10 cellular contexts compared by ENCODE assay signal in the genomic region with DNA sequence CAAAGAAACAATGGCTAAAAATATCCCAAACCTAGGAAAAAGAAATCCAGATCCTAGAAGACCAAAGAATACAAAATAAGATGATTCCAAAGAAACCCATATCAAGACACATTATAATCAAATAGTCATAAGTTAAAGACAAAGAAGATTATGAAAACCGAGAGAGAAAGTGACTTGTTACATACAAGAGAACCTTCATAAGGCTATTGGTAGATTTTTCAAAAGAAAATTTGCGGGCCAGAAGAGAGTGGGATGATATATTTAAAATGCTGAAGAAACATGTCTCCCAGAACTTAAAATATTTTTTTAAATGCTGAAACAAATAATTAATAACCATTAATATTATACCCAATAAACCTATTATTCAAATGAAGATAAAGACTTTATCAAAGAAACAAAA.
"Had no signal": no experiment of that assay in that cellular context is flagged by ENCODE, and none has a peak within 500 bp of the region (broad histone marks: within the 10 kb centered on the region; RNA-seq: fewer than 3 reads in every experiment).

No MANE protein-coding gene starts in this region.

- H3K4me3 ChIP-seq: GM23248, GM23338, HAP-1 had no signal

- H3K27ac ChIP-seq: GM23248 had no signal

- H3K4me1 ChIP-seq: HAP-1 had no signal

- FAIRE-seq: H1, H54 had no signal

- DNase-seq: GM23248, GOT3, H7, H9, HCEC 1CT, HFFc6 had no signal

- H3K9me3 ChIP-seq: HAP-1 had no signal

- H3K36me3 ChIP-seq: HAP-1 had no signal
